9 cellular contexts compared by ENCODE assay signal in genomic region chr1:42777860-42778259, GRCh38. TPM values are rescaled to one million over a fixed set of nuclear protein-coding genes. Genes with fewer than 3 reads are reported as not detected.
A peak's percentile ranks its signal among the peaks of the same experiment; 100 is the strongest.
DNase-seq lines count a peak whose midpoint lies in the region; ATAC-seq and TF ChIP-seq lines count a peak whose summit lies in the region.
"Had no signal": no experiment of that assay in that cellular context is flagged by ENCODE, and none has a peak within 500 bp of the region (broad histone marks: within the 10 kb centered on the region; RNA-seq: fewer than 3 reads in every experiment).

No MANE protein-coding gene starts in this region.

- POLR2A ChIA-PET in activated CD8-positive, alpha-beta T cell treated with anti-CD3 and anti-CD28 coated beads for 36 hours (lab: Charles Lee), result no interaction called here

- ATAC-seq in DND-41 (ENCODE audit: insufficient read depth, low read depth), result peak; percentile 72
- peak; percentile 82 for ATAC-seq in activated CD8-positive, alpha-beta T cell treated with anti-CD3 and anti-CD28 coated beads for 36 hours
- no peak for ATAC-seq in GM21423 (IDR thresholded peaks at IDR 0.05; ENCODE audit: unreplicated experiment)
- no peak for ATAC-seq in HG02798 (IDR thresholded peaks at IDR 0.05; ENCODE audit: poor library complexity, unreplicated experiment)

- CTCF ChIA-PET in activated CD8-positive, alpha-beta T cell treated with anti-CD3 and anti-CD28 coated beads for 36 hours (lab: Charles Lee), result interaction anchor here (0.5 to 3.7 kb wide), 23 partner anchors 10 to 299 kb away, joined by 3 to 41 read pairs (median 5); partner anchors contain the start of genes C1orf50, ERMAP, P3H1 and SVBP

- TF ChIP-seq CTCF in 22Rv1 (IDR thresholded peaks at IDR 0.05), result peak; percentile 62
- TF ChIP-seq CTCF in DND-41 (IDR thresholded peaks at IDR 0.05; ENCODE audit: borderline replicate concordance, extremely low read depth, low read length, poor library complexity, severe bottlenecking), result peak; percentile 78
- TF ChIP-seq CTCF in activated CD8-positive, alpha-beta T cell treated with anti-CD3 and anti-CD28 coated beads for 36 hours (IDR thresholded peaks at IDR 0.05), result peak; percentile 76
- peak; percentile 52 for TF ChIP-seq CTCF in smooth muscle cell (IDR thresholded peaks at IDR 0.05; ENCODE audit: borderline replicate concordance, insufficient read depth, poor library complexity, severe bottlenecking)

- H2AFZ ChIP-seq in DND-41 (ENCODE audit: low read depth, low read length) (no peak overlapping the region), smooth muscle cell (ENCODE audit: low read depth) (no peak overlapping the region)

- peaks cover 4% of the 10 kb centered on the region for H3K79me2 ChIP-seq in DND-41 (ENCODE audit: insufficient read depth, low read length)
- H3K79me2 ChIP-seq in smooth muscle cell (ENCODE audit: low read depth), result peaks cover 6% of the 10 kb centered on the region

- H3K9ac ChIP-seq in DND-41 (ENCODE audit: low read depth, low read length), result no peak overlapping the region
- no peak overlapping the region for H3K9ac ChIP-seq in smooth muscle cell (ENCODE audit: low read depth)

- H3K4me2 ChIP-seq in DND-41 (ENCODE audit: insufficient read depth, low read length), result no peak overlapping the region
- H3K4me2 ChIP-seq in smooth muscle cell, result no peak overlapping the region

- intact Hi-C loops in activated CD8-positive, alpha-beta T cell treated with anti-CD3 and anti-CD28 coated beads for 36 hours (cut with micrococcal nuclease), result no loop called here
- intact Hi-C loops in head of caudate nucleus (cut with DNase I), result loop anchor here (5.0 to 10.0 kb wide), 2 partner anchors 147 to 294 kb away; no protein-coding TSS in a partner anchor

- H3K4me1 ChIP-seq in DND-41 (ENCODE audit: insufficient read depth, low read length) (no peaks in the 10 kb centered on the region), smooth muscle cell (ENCODE audit: low read depth) (no peaks in the 10 kb centered on the region)

- H3K4me1 Mint-ChIP-seq in activated CD8-positive, alpha-beta T cell treated with anti-CD3 and anti-CD28 coated beads for 36 hours (ENCODE audit: low read depth), result peaks cover 28% of the 10 kb centered on the region

- no peak overlapping the region for H3K27ac ChIP-seq in 22Rv1
- no peak overlapping the region for H3K27ac ChIP-seq in DND-41 (ENCODE audit: low read length)
- H3K27ac ChIP-seq in smooth muscle cell (ENCODE audit: low read depth), result no peak overlapping the region

- H3K36me3 ChIP-seq in DND-41 (ENCODE audit: insufficient read depth, low read length) (peaks cover 65% of the 10 kb centered on the region), smooth muscle cell (ENCODE audit: low read depth) (no peaks in the 10 kb centered on the region)

- no peaks in the 10 kb centered on the region for H3F3A ChIP-seq in smooth muscle cell (ENCODE audit: low read depth)

- no peak overlapping the region for H3K4me3 Mint-ChIP-seq in activated CD8-positive, alpha-beta T cell treated with anti-CD3 and anti-CD28 coated beads for 36 hours
- H3K4me3 Mint-ChIP-seq: dendritic cell treated with granulocyte-macrophage colony-stimulating factor and Interleukin-4, amounts not matched to agents 40 ng/mL and 50 ng/mL, for 4 days had no signal

- H3K4me3 ChIP-seq in DND-41 (ENCODE audit: low read depth in 1 of 2, low read length in 2 of 2) (no peak overlapping the region), smooth muscle cell (no peak overlapping the region)

- H4K20me1 ChIP-seq in DND-41 (ENCODE audit: insufficient read depth, low read length), result no peaks in the 10 kb centered on the region
- peaks cover 21% of the 10 kb centered on the region for H4K20me1 ChIP-seq in smooth muscle cell (ENCODE audit: low read depth)

- H3K27me3 ChIP-seq in DND-41 (ENCODE audit: insufficient read depth, low read length, poor library complexity) (no peaks in the 10 kb centered on the region), smooth muscle cell (ENCODE audit: low read depth) (no peaks in the 10 kb centered on the region)

- H3K27me3 Mint-ChIP-seq in activated CD8-positive, alpha-beta T cell treated with anti-CD3 and anti-CD28 coated beads for 36 hours, result no peaks in the 10 kb centered on the region
- H3K27me3 Mint-ChIP-seq: dendritic cell treated with granulocyte-macrophage colony-stimulating factor and Interleukin-4, amounts not matched to agents 40 ng/mL and 50 ng/mL, for 4 days had no signal

- H3K9me3 ChIP-seq in DND-41 (ENCODE audit: insufficient read depth, low read length, severe bottlenecking) (no peaks in the 10 kb centered on the region), smooth muscle cell (replicated peaks; ENCODE audit: low read depth) (no peaks in the 10 kb centered on the region)

- no peak overlapping the region for H3K27ac Mint-ChIP-seq in activated CD8-positive, alpha-beta T cell treated with anti-CD3 and anti-CD28 coated beads for 36 hours
- H3K27ac Mint-ChIP-seq: dendritic cell treated with granulocyte-macrophage colony-stimulating factor and Interleukin-4, amounts not matched to agents 40 ng/mL and 50 ng/mL, for 4 days had no signal

- no peaks in the 10 kb centered on the region for H3K9me3 Mint-ChIP-seq in activated CD8-positive, alpha-beta T cell treated with anti-CD3 and anti-CD28 coated beads for 36 hours
- H3K9me3 Mint-ChIP-seq: dendritic cell treated with granulocyte-macrophage colony-stimulating factor and Interleukin-4, amounts not matched to agents 40 ng/mL and 50 ng/mL, for 4 days had no signal

- DNase-seq in DND-41 (peak; percentile 34), NCI-H2081 (lab: John Stamatoyannopoulos, UW) (peak; percentile 45 to 62), head of caudate nucleus (peak in 32 of 42 donors; percentile 13 to 77 (median 48)), smooth muscle cell (lab: John Stamatoyannopoulos, UW; ENCODE audit: unreplicated experiment) (no peak)
- DNase-seq in activated CD8-positive, alpha-beta T cell treated with anti-CD3 and anti-CD28 coated beads for 36 hours, result peak; percentile 56

- H3K36me3 Mint-ChIP-seq in activated CD8-positive, alpha-beta T cell treated with anti-CD3 and anti-CD28 coated beads for 36 hours (ENCODE audit: low read depth), result peaks cover 59% of the 10 kb centered on the region

RNA-seq across cellular contexts. Expression of gene TMEM269, which starts 6.9 kb away (rescaled TPM):
- total RNA-seq in activated CD8-positive, alpha-beta T cell treated with anti-CD3 and anti-CD28 coated beads for 36 hours, result under 1 TPM; 0.22 to 0.32 TPM
- total RNA-seq in smooth muscle cell, result 0.09 and 0.36 TPM in 2 replicates
- polyA plus RNA-seq in smooth muscle cell, result 0.09 and 0.15 TPM in 2 replicates

RNA-seq across cellular contexts. Expression of gene C1orf50, which starts 10.8 kb away (rescaled TPM):
- total RNA-seq in activated CD8-positive, alpha-beta T cell treated with anti-CD3 and anti-CD28 coated beads for 36 hours, result 1 to 10 TPM; 4.7 to 5.2 TPM
- 1.8 and 7.3 TPM in 2 replicates for total RNA-seq in smooth muscle cell
- 9.7 and 11.5 TPM in 2 replicates for polyA plus RNA-seq in smooth muscle cell

RNA-seq across cellular contexts. Expression of gene P3H1, which starts 11.0 kb away (rescaled TPM):
- 10 to 100 TPM; 34.7 to 34.8 TPM for total RNA-seq in activated CD8-positive, alpha-beta T cell treated with anti-CD3 and anti-CD28 coated beads for 36 hours
- total RNA-seq in smooth muscle cell, result 256 and 273 TPM in 2 replicates
- 336 and 535 TPM in 2 replicates for polyA plus RNA-seq in smooth muscle cell

RNA-seq across cellular contexts. Expression of gene CLDN19, which starts 37.8 kb away (rescaled TPM):
- not detected for total RNA-seq in activated CD8-positive, alpha-beta T cell treated with anti-CD3 and anti-CD28 coated beads for 36 hours
- 0.67 and 1.0 TPM in 2 replicates for total RNA-seq in smooth muscle cell
- polyA plus RNA-seq in smooth muscle cell, result 2.4 and 2.9 TPM in 2 replicates

RNA-seq across cellular contexts. Expression of gene ERMAP, which starts 39.1 kb away (rescaled TPM):
- total RNA-seq in activated CD8-positive, alpha-beta T cell treated with anti-CD3 and anti-CD28 coated beads for 36 hours, result 1 to 10 TPM; 3.9 to 4.4 TPM
- total RNA-seq in smooth muscle cell, result 5.1 and 11.8 TPM in 2 replicates
- polyA plus RNA-seq in smooth muscle cell, result 4.1 and 4.6 TPM in 2 replicates

Comparison
In these comparisons a context has a peak if more than half of its experiments do, and no peak if none do; other contexts are left out.
1. ATAC-seq: peak in DND-41 (single experiment) and activated CD8-positive, alpha-beta T cell treated with anti-CD3 and anti-CD28 coated beads for 36 hours (single experiment); none in GM21423 (single experiment) and HG02798 (single experiment).
2. Peak in every context shown above with its lines, with median percentiles within 50 percentile points of each other: CTCF ChIP-seq.